27 cellular contexts compared by ENCODE assay signal in genomic region chr1:208127791-208128408, GRCh38.
DNase-seq lines count a peak whose midpoint lies in the region; ATAC-seq and TF ChIP-seq lines count a peak whose summit lies in the region.
"Had no signal": no experiment of that assay in that cellular context is flagged by ENCODE, and none has a peak within 500 bp of the region (broad histone marks: within the 10 kb centered on the region; RNA-seq: fewer than 3 reads in every experiment).

No MANE protein-coding gene starts in this region.

- H3K4me3 ChIP-seq in GM23338 = no peak overlapping the region
- H3K4me3 ChIP-seq in endodermal cell (ENCODE audit: low read length) = no peak overlapping the region
- H3K4me3 ChIP-seq: hepatocyte, right lobe of liver, transverse colon had no signal

- H3K4me3 Mint-ChIP-seq in GM23338 = no peak overlapping the region
- no peak overlapping the region for H3K4me3 Mint-ChIP-seq in endodermal cell
- no peak overlapping the region for H3K4me3 Mint-ChIP-seq in osteocyte (ENCODE audit: unreplicated experiment)
- H3K4me3 Mint-ChIP-seq in activated T-helper 17 cell treated with anti-CD3 and anti-CD28 coated beads, Interleukin-2, amount 50 U/mL, for 72 hours = no peak overlapping the region
- H3K4me3 Mint-ChIP-seq in endothelial cell (ENCODE audit: unreplicated experiment) = no peak overlapping the region
- H3K4me3 Mint-ChIP-seq: activated CD8-positive, alpha-beta T cell treated with anti-CD3 and anti-CD28 coated beads for 36 hours; natural killer cell had no signal

- ATAC-seq in GM23338 (peak; percentile 20), GM18520 (IDR thresholded peaks at IDR 0.05; ENCODE audit: unreplicated experiment) (no peak)
- no peak for ATAC-seq in activated T-helper 17 cell treated with anti-CD3 and anti-CD28 coated beads, Interleukin-2, amount 50 U/mL, for 72 hours (replicated peaks)
- ATAC-seq: activated CD8-positive, alpha-beta T cell treated with anti-CD3 and anti-CD28 coated beads for 36 hours; esophagus mucosa; left lobe of liver; natural killer cell; Panc1; right lobe of liver had no signal

- H3K4me1 Mint-ChIP-seq in GM23338 (peaks cover 38% of the 10 kb centered on the region), endodermal cell (peaks cover 67% of the 10 kb centered on the region), osteocyte (ENCODE audit: unreplicated experiment) (peaks cover 30% of the 10 kb centered on the region), endothelial cell (ENCODE audit: unreplicated experiment) (peaks cover 18% of the 10 kb centered on the region)
- no peaks in the 10 kb centered on the region for H3K4me1 Mint-ChIP-seq in activated T-helper 17 cell treated with anti-CD3 and anti-CD28 coated beads, Interleukin-2, amount 50 U/mL, for 72 hours

- peak overlapping the region; percentile 38; the same call in 1 of the 2 replicates for H2AFZ ChIP-seq in GM23338
- H2AFZ ChIP-seq: hepatocyte had no signal

- TF ChIP-seq CTCF in GM23338 (conservative IDR thresholded peaks at IDR 0.05; ENCODE audit: low read depth in 2 of 2) (no peak), endodermal cell (conservative IDR thresholded peaks at IDR 0.05) (peak; percentile 38), osteocyte (IDR thresholded peaks at IDR 0.05) (no peak), endothelial cell (IDR thresholded peaks at IDR 0.05; ENCODE audit: unreplicated experiment) (no peak)

- H3K27me3 Mint-ChIP-seq in GM23338 (ENCODE audit: insufficient read depth, low read depth, poor library complexity) = peaks cover 11% of the 10 kb centered on the region
- H3K27me3 Mint-ChIP-seq in endodermal cell (ENCODE audit: insufficient read depth) = no peaks in the 10 kb centered on the region
- no peaks in the 10 kb centered on the region for H3K27me3 Mint-ChIP-seq in osteocyte (ENCODE audit: unreplicated experiment)
- H3K27me3 Mint-ChIP-seq in activated T-helper 17 cell treated with anti-CD3 and anti-CD28 coated beads, Interleukin-2, amount 50 U/mL, for 72 hours = peaks cover 19% of the 10 kb centered on the region
- H3K27me3 Mint-ChIP-seq in endothelial cell (ENCODE audit: unreplicated experiment) = peaks cover 10% of the 10 kb centered on the region

- DNase-seq in GM23338 (ENCODE audit: low spot score) = peak; percentile 30
- peak; percentile 82 for DNase-seq in NCI-H69 (lab: John Stamatoyannopoulos, UW)
- peak; percentile 79 for DNase-seq in endodermal cell
- no peak for DNase-seq in osteocyte (ENCODE audit: extremely low spot score, unreplicated experiment)
- DNase-seq in A172 (ENCODE audit: low spot score) = no peak
- DNase-seq in endothelial cell (ENCODE audit: low spot score) = no peak
- DNase-seq: activated CD4-positive, alpha-beta T cell treated with anti-CD3 and anti-CD28 coated beads for 1 hour; activated CD8-positive, alpha-beta T cell treated with anti-CD3 and anti-CD28 coated beads for 36 hours; activated effector memory CD4-positive, alpha-beta T cell treated with anti-CD3 and anti-CD28 coated beads, Interleukin-2, amount 50 U/mL, for 16 hours; activated T-cell treated with anti-CD3 and anti-CD28 coated beads for 4 hours; effector memory CD4-positive, alpha-beta T cell; foreskin melanocyte; KG1; MM.1S; natural killer cell; NCI-H187; NK-92 treated with Interleukin-12 subunit alpha and Interleukin-12 subunit beta, amount 100 ng/mL, for 24 hours; right lobe of liver; SIG-M5; stimulated activated CD4-positive, alpha-beta T cell treated with anti-CD3 and anti-CD28 coated beads, Interleukin-15, amount 100 ng/mL, for 24 hours; transverse colon had no signal

- no peak overlapping the region for H3K27ac ChIP-seq in GM23338 (ENCODE audit: low read depth)
- H3K27ac ChIP-seq in endodermal cell (ENCODE audit: low read depth, low read length) = no peak overlapping the region
- H3K27ac ChIP-seq: hepatocyte, right lobe of liver, transverse colon had no signal

- 43 to 59% methylated on average over 4 to 9 of the region's 9 CpGs for WGBS in endodermal cell (ENCODE audit: insufficient coverage in 1 of 2, insufficient read length in 1 of 2), 2 experiments

- H3K79me2 ChIP-seq in GM23338 (replicated peaks; ENCODE audit: insufficient read depth) = no peaks in the 10 kb centered on the region
- H3K79me2 ChIP-seq: hepatocyte had no signal

- H3K27ac Mint-ChIP-seq in GM23338 (no peak overlapping the region), endodermal cell (peak overlapping the region; percentile 92), osteocyte (ENCODE audit: unreplicated experiment) (peak overlapping the region; percentile 70), endothelial cell (ENCODE audit: unreplicated experiment) (no peak overlapping the region)
- H3K27ac Mint-ChIP-seq in activated T-helper 17 cell treated with anti-CD3 and anti-CD28 coated beads, Interleukin-2, amount 50 U/mL, for 72 hours = no peak overlapping the region
- H3K27ac Mint-ChIP-seq: activated CD8-positive, alpha-beta T cell treated with anti-CD3 and anti-CD28 coated beads for 36 hours; natural killer cell had no signal

- H3K27me3 ChIP-seq in GM23338 (ENCODE audit: insufficient read depth) (peaks cover 10% of the 10 kb centered on the region), endodermal cell (ENCODE audit: control insufficient read depth, insufficient read depth, low read length, poor library complexity, severe bottlenecking) (no peaks in the 10 kb centered on the region)
- H3K27me3 ChIP-seq: hepatocyte, right lobe of liver, transverse colon had no signal

- H3K4me1 ChIP-seq in GM23338 (ENCODE audit: insufficient read depth) (peaks cover 21% of the 10 kb centered on the region), endodermal cell (ENCODE audit: control insufficient read depth, insufficient read depth, low read length) (peaks cover 20% of the 10 kb centered on the region)
- H3K4me1 ChIP-seq: right lobe of liver had no signal

- H3K36me3 ChIP-seq in GM23338 (ENCODE audit: insufficient read depth) (no peaks in the 10 kb centered on the region), endodermal cell (ENCODE audit: control insufficient read depth, insufficient read depth, low read length) (peaks cover 77% of the 10 kb centered on the region)
- H3K36me3 ChIP-seq: right lobe of liver, transverse colon had no signal

- H3K36me3 Mint-ChIP-seq in GM23338 (ENCODE audit: low read depth) = no peaks in the 10 kb centered on the region
- H3K36me3 Mint-ChIP-seq in endodermal cell (ENCODE audit: low read depth) = peaks cover 32% of the 10 kb centered on the region
- peaks cover 2% of the 10 kb centered on the region for H3K36me3 Mint-ChIP-seq in osteocyte (ENCODE audit: unreplicated experiment)
- no peaks in the 10 kb centered on the region for H3K36me3 Mint-ChIP-seq in activated T-helper 17 cell treated with anti-CD3 and anti-CD28 coated beads, Interleukin-2, amount 50 U/mL, for 72 hours (ENCODE audit: low read depth)
- H3K36me3 Mint-ChIP-seq in endothelial cell (ENCODE audit: low read depth, unreplicated experiment) = peaks cover 4% of the 10 kb centered on the region
- H3K36me3 Mint-ChIP-seq: natural killer cell had no signal

- no peaks in the 10 kb centered on the region for H3K9me3 ChIP-seq in endodermal cell (ENCODE audit: control insufficient read depth, low read length)
- H3K9me3 ChIP-seq: right lobe of liver, transverse colon had no signal

- H3K9me2 ChIP-seq in GM23338 (ENCODE audit: insufficient read depth) = no peaks in the 10 kb centered on the region

- H3F3A ChIP-seq in GM23338 (replicated peaks; ENCODE audit: low read depth) = no peaks in the 10 kb centered on the region

- H4K20me1 ChIP-seq in GM23338 (replicated peaks; ENCODE audit: insufficient read depth) = no peaks in the 10 kb centered on the region

- no peak overlapping the region for H3K4me2 ChIP-seq in GM23338
- H3K4me2 ChIP-seq: hepatocyte had no signal

- H3K9ac ChIP-seq in endodermal cell (ENCODE audit: extremely low read depth, low read length, poor library complexity, severe bottlenecking) = no peak overlapping the region

- H3K9me3 Mint-ChIP-seq in GM23338 = no peaks in the 10 kb centered on the region
- H3K9me3 Mint-ChIP-seq in endodermal cell = no peaks in the 10 kb centered on the region
- no peaks in the 10 kb centered on the region for H3K9me3 Mint-ChIP-seq in osteocyte (ENCODE audit: unreplicated experiment)
- H3K9me3 Mint-ChIP-seq in activated T-helper 17 cell treated with anti-CD3 and anti-CD28 coated beads, Interleukin-2, amount 50 U/mL, for 72 hours = no peaks in the 10 kb centered on the region
- no peaks in the 10 kb centered on the region for H3K9me3 Mint-ChIP-seq in endothelial cell (ENCODE audit: unreplicated experiment)
- H3K9me3 Mint-ChIP-seq: activated CD8-positive, alpha-beta T cell treated with anti-CD3 and anti-CD28 coated beads for 36 hours; natural killer cell had no signal

TF ChIP-seq in GM23338, 12 proteins besides CTCF, POLR2A, EP300 and RAD21 (continues in another document):
- no peak for TF ChIP-seq EZH2 (IDR thresholded peaks at IDR 0.05; ENCODE audit: low read depth, unreplicated experiment)
- TF ChIP-seq ZNF331 (CRISPR knock-in tag; IDR thresholded peaks at IDR 0.05; ENCODE audit: low read depth) = no peak
- TF ChIP-seq NANOG (IDR thresholded peaks at IDR 0.05; ENCODE audit: borderline replicate concordance) = no peak
- TF ChIP-seq CREB1 (CRISPR knock-in tag; IDR thresholded peaks at IDR 0.05; ENCODE audit: low read depth) = no peak
- no peak for TF ChIP-seq ETS1 (IDR thresholded peaks at IDR 0.05)
- no peak for TF ChIP-seq JUNB (IDR thresholded peaks at IDR 0.05; ENCODE audit: unreplicated experiment)

Comparison
In these comparisons a context has a peak if more than half of its experiments do, and no peak if none do; other contexts are left out.
1. DNase-seq: peak in GM23338 (single experiment), NCI-H69 (single experiment) and endodermal cell (single experiment); none in osteocyte (single experiment), A172 (single experiment) and endothelial cell (single experiment).
2. H3K27ac Mint-ChIP-seq: peak in endodermal cell (single experiment) and osteocyte (single experiment); none in GM23338 (single experiment), activated T-helper 17 cell treated with anti-CD3 and anti-CD28 coated beads, Interleukin-2, amount 50 U/mL, for 72 hours (single experiment) and endothelial cell (single experiment).